14 cellular contexts compared by ENCODE assay signal in the genomic region with DNA sequence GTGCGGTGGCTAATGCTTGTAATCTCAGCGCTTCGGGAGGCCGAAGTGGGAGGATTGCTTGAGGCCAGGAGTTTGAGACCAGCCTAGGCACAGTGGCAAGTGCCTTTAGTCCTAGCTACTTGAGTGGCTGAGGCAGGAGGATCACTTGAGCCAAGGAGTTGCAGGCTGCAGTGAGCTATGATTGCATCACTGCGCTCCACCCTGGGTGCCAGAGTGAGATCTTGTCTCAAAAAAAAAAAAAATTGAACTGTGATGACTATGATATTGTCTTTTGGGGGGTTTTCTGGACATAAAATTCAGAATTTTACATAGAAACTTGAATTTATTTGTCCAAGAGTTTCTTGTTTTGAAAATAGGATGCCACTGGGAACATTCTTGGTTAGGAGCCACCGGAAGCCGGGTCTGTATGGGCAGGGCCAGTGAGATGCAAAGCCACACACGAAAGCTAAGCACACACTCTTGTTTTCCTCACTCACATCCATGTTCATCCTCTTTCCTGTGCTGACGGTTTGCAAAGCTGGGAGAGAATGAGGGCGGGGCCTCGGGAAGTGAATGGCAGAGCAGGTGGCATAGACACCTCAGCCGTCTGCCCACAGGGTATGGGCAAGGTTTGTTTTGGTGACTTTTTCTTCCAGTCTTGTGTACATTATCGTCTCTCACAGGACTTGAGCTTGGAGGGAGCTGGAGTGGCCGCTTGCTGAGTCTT. TPM values are rescaled to one million over a fixed set of nuclear protein-coding genes. Genes with fewer than 3 reads are reported as not detected.
DNase-seq lines count a peak whose midpoint lies in the region; ATAC-seq and TF ChIP-seq lines count a peak whose summit lies in the region.
"Had no signal": no experiment of that assay in that cellular context is flagged by ENCODE, and none has a peak within 500 bp of the region (broad histone marks: within the 10 kb centered on the region; RNA-seq: fewer than 3 reads in every experiment).

No MANE protein-coding gene starts in this region.

- no peak overlapping the region for H3K4me3 ChIP-seq in Peyer's patch
- no peak overlapping the region for H3K4me3 ChIP-seq in mucosa of descending colon
- H3K4me3 ChIP-seq: coronary artery had no signal

- no peaks in the 10 kb centered on the region for H3K27me3 ChIP-seq in Peyer's patch

- TF ChIP-seq CTCF in Peyer's patch (IDR thresholded peaks at IDR 0.05) (no peak), mucosa of descending colon (IDR thresholded peaks at IDR 0.05) (no peak)

- no peak for TF ChIP-seq POLR2A in Peyer's patch (IDR thresholded peaks at IDR 0.05)

- DNase-seq in DMS153 (lab: John Stamatoyannopoulos, UW) (peak; percentile 89), NCI-H146 treated with DMSO at 0.1 percent for 48 hours (lab: John Stamatoyannopoulos, UW; ENCODE audit: unreplicated experiment) (peak; percentile 76), Peyer's patch (peak in 2 of 3 donors; percentile 54 to 61), mucosa of descending colon (peak; percentile 68 to 77 (median 76)), epidermal melanocyte (ENCODE audit: insufficient read length, low spot score) (no peak)
- DNase-seq: AML-193; natural killer cell; NCI-H446; Right ventricle myocardium superior; stimulated activated CD4-positive, alpha-beta T cell treated with anti-CD3 and anti-CD28 coated beads, Interleukin-15, amount 100 ng/mL, for 24 hours had no signal

- intact Hi-C loops in mucosa of descending colon (cut with DNase I, micrococcal nuclease) = no loop called here

- no peaks in the 10 kb centered on the region for H3K36me3 ChIP-seq in Peyer's patch
- no peaks in the 10 kb centered on the region for H3K36me3 ChIP-seq in mucosa of descending colon (ENCODE audit: low read depth)

- peak overlapping the region in 1 of 4 donors; percentile 44 for H3K27ac ChIP-seq in Peyer's patch
- H3K27ac ChIP-seq: coronary artery had no signal

- H3K4me1 ChIP-seq in Peyer's patch = peaks cover 0 to 62% (median 2%) of the 10 kb centered on the region in 4 donors
- peaks cover 44% of the 10 kb centered on the region for H3K4me1 ChIP-seq in mucosa of descending colon (ENCODE audit: low read depth)

- ATAC-seq in mucosa of descending colon (peak; percentile 50), GM21367 (IDR thresholded peaks at IDR 0.05; ENCODE audit: unreplicated experiment) (no peak), HG03097 (IDR thresholded peaks at IDR 0.05; ENCODE audit: low FRiP score, unreplicated experiment) (no peak), HG03196 (IDR thresholded peaks at IDR 0.05; ENCODE audit: unreplicated experiment) (no peak)
- ATAC-seq: natural killer cell had no signal

- no peaks in the 10 kb centered on the region for H3K9me3 ChIP-seq in Peyer's patch
- no peaks in the 10 kb centered on the region for H3K9me3 ChIP-seq in mucosa of descending colon

RNA-seq across cellular contexts. Expression of gene AGAP1, which starts 12.6 kb away (rescaled TPM):
- total RNA-seq in Peyer's patch (10 to 100 TPM; 55.7 to 79.1 (median 66.9) TPM), mucosa of descending colon (100 to 1,000 TPM in 1 of 3 donors, 10 to 100 TPM in 2; 68.1 to 112 (median 88.9) TPM)
